ENCODE assay signal across 1 cellular context in genomic region chr3:120062474-120062873, GRCh38.
TF ChIP-seq lines count a peak whose summit lies in the region.

No MANE protein-coding gene starts in this region.

TF ChIP-seq in HepG2, 621 proteins besides CTCF, POLR2A, EP300 and RAD21 (continued from another document):
- TF ChIP-seq REST (IDR thresholded peaks at IDR 0.05; ENCODE audit: borderline replicate concordance in 1 of 2, low read depth in 1 of 2, low read length in 2 of 2): peak; percentile 19 to 91
TF ChIP-seq in HepG2: peak in this region for 2.
